1 cellular context compared by ENCODE assay signal in the genomic region with DNA sequence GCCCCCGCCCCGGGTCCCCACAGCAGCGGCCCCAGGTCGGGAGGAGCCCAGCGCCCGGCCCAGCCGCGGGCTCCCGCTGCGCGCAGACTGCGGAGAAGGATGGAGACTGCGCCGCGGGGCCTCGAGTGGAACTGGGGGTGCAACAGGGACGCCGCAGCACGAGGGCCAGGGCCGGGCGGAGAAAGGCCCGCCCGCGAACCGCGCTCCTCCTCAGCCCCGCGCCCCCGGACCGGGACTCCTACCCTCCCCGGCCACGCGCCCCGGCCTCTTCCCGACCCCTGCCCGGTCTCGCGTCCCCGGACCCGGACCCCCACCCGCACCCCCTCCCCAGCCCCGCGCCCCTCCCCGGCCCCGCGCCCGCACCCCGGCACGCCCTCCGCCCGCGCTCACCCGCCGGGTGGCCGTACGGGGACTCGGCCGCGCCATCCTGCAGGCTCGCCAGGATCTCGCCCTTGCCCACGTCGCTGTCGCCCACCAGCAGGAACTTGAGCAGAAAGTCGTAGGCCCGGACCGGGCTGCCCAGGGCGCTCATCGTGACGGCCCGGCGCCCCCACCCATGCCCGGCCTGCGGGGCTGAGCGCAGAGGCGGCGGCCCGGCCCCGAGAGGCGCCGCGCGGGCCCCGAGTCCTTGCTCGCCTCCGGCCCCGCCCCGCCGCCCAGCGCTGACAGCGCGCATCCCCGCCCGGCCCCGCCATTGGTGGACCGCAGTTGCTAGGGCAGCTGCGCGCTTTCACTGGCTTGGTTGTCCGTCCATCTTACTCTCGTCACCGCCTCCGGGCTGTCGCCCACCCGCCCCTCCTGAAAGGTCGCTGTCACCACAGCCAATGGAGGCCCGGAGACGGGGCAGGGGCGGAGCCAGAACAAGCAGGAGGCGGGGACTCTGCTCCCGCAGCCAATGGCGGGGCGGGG.
A peak's percentile ranks its signal among the peaks of the same experiment; 100 is the strongest.
TF ChIP-seq lines count a peak whose summit lies in the region.

A gene with protein sequence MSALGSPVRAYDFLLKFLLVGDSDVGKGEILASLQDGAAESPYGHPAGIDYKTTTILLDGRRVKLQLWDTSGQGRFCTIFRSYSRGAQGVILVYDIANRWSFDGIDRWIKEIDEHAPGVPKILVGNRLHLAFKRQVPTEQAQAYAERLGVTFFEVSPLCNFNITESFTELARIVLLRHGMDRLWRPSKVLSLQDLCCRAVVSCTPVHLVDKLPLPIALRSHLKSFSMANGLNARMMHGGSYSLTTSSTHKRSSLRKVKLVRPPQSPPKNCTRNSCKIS (minus strand): TSS at position 634 of the 909 bp plus-strand sequence. CDS start 102 bp downstream, at position 532.

TF ChIP-seq in HepG2, 621 proteins besides CTCF, POLR2A, EP300 and RAD21 (continued from another document and continues in another):
- TF ChIP-seq, protein P1, sequence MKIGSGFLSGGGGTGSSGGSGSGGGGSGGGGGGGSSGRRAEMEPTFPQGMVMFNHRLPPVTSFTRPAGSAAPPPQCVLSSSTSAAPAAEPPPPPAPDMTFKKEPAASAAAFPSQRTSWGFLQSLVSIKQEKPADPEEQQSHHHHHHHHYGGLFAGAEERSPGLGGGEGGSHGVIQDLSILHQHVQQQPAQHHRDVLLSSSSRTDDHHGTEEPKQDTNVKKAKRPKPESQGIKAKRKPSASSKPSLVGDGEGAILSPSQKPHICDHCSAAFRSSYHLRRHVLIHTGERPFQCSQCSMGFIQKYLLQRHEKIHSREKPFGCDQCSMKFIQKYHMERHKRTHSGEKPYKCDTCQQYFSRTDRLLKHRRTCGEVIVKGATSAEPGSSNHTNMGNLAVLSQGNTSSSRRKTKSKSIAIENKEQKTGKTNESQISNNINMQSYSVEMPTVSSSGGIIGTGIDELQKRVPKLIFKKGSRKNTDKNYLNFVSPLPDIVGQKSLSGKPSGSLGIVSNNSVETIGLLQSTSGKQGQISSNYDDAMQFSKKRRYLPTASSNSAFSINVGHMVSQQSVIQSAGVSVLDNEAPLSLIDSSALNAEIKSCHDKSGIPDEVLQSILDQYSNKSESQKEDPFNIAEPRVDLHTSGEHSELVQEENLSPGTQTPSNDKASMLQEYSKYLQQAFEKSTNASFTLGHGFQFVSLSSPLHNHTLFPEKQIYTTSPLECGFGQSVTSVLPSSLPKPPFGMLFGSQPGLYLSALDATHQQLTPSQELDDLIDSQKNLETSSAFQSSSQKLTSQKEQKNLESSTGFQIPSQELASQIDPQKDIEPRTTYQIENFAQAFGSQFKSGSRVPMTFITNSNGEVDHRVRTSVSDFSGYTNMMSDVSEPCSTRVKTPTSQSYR (CRISPR knock-in tag; IDR thresholded peaks at IDR 0.05; ENCODE audit: borderline replicate concordance), result no peak
- TF ChIP-seq TGIF2 (CRISPR knock-in tag; IDR thresholded peaks at IDR 0.05), result no peak
- no peak for TF ChIP-seq KAT8 (CRISPR knock-in tag; IDR thresholded peaks at IDR 0.05)
- no peak; the same call in 1 of the 2 replicates for TF ChIP-seq ZSCAN21 (CRISPR knock-in tag; IDR thresholded peaks at IDR 0.05; ENCODE audit: borderline replicate concordance)
- TF ChIP-seq ZMAT3 (CRISPR knock-in tag; conservative IDR thresholded peaks at IDR 0.05), result no peak
- TF ChIP-seq, protein P2, sequence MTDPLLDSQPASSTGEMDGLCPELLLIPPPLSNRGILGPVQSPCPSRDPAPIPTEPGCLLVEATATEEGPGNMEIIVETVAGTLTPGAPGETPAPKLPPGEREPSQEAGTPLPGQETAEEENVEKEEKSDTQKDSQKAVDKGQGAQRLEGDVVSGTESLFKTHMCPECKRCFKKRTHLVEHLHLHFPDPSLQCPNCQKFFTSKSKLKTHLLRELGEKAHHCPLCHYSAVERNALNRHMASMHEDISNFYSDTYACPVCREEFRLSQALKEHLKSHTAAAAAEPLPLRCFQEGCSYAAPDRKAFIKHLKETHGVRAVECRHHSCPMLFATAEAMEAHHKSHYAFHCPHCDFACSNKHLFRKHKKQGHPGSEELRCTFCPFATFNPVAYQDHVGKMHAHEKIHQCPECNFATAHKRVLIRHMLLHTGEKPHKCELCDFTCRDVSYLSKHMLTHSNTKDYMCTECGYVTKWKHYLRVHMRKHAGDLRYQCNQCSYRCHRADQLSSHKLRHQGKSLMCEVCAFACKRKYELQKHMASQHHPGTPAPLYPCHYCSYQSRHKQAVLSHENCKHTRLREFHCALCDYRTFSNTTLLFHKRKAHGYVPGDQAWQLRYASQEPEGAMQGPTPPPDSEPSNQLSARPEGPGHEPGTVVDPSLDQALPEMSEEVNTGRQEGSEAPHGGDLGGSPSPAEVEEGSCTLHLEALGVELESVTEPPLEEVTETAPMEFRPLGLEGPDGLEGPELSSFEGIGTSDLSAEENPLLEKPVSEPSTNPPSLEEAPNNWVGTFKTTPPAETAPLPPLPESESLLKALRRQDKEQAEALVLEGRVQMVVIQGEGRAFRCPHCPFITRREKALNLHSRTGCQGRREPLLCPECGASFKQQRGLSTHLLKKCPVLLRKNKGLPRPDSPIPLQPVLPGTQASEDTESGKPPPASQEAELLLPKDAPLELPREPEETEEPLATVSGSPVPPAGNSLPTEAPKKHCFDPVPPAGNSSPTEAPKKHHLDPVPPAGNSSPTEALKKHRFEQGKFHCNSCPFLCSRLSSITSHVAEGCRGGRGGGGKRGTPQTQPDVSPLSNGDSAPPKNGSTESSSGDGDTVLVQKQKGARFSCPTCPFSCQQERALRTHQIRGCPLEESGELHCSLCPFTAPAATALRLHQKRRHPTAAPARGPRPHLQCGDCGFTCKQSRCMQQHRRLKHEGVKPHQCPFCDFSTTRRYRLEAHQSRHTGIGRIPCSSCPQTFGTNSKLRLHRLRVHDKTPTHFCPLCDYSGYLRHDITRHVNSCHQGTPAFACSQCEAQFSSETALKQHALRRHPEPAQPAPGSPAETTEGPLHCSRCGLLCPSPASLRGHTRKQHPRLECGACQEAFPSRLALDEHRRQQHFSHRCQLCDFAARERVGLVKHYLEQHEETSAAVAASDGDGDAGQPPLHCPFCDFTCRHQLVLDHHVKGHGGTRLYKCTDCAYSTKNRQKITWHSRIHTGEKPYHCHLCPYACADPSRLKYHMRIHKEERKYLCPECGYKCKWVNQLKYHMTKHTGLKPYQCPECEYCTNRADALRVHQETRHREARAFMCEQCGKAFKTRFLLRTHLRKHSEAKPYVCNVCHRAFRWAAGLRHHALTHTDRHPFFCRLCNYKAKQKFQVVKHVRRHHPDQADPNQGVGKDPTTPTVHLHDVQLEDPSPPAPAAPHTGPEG (CRISPR knock-in tag; IDR thresholded peaks at IDR 0.05), result no peak
- TF ChIP-seq, protein P3, sequence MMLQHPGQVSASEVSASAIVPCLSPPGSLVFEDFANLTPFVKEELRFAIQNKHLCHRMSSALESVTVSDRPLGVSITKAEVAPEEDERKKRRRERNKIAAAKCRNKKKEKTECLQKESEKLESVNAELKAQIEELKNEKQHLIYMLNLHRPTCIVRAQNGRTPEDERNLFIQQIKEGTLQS (CRISPR knock-in tag; IDR thresholded peaks at IDR 0.05), result no peak
- peak; percentile 95 for TF ChIP-seq SP2 (CRISPR knock-in tag; IDR thresholded peaks at IDR 0.05)
- TF ChIP-seq ZNF773 (CRISPR knock-in tag; IDR thresholded peaks at IDR 0.05; ENCODE audit: borderline replicate concordance), result peak; percentile 47; the same call in 1 of the 2 replicates
- no peak for TF ChIP-seq ZNF235 (CRISPR knock-in tag; IDR thresholded peaks at IDR 0.05; ENCODE audit: borderline replicate concordance)
- TF ChIP-seq ZFP36L2 (CRISPR knock-in tag; IDR thresholded peaks at IDR 0.05), result no peak
- TF ChIP-seq ZNF556 (CRISPR knock-in tag; IDR thresholded peaks at IDR 0.05; ENCODE audit: borderline replicate concordance), result no peak
- TF ChIP-seq GATAD1 (CRISPR knock-in tag; IDR thresholded peaks at IDR 0.05), result no peak
- 0 out of 2 replicates have a peak, but pooled peaks have one; percentile 29 for TF ChIP-seq ZNF616 (CRISPR knock-in tag; IDR thresholded peaks at IDR 0.05; ENCODE audit: low read depth)
- TF ChIP-seq ZNF782 (CRISPR knock-in tag; IDR thresholded peaks at IDR 0.05; ENCODE audit: borderline replicate concordance), result no peak
- TF ChIP-seq RBM39 (IDR thresholded peaks at IDR 0.05; ENCODE audit: low read depth, low read length, poor library complexity, severe bottlenecking), result peak; percentile 30
- TF ChIP-seq TFAP4 (IDR thresholded peaks at IDR 0.05; ENCODE audit: borderline replicate concordance, low read depth), result no peak; the same call in 1 of the 2 replicates
- TF ChIP-seq GATA4 (IDR thresholded peaks at IDR 0.05; ENCODE audit: borderline replicate concordance, low read depth), result no peak
- TF ChIP-seq, protein P4, sequence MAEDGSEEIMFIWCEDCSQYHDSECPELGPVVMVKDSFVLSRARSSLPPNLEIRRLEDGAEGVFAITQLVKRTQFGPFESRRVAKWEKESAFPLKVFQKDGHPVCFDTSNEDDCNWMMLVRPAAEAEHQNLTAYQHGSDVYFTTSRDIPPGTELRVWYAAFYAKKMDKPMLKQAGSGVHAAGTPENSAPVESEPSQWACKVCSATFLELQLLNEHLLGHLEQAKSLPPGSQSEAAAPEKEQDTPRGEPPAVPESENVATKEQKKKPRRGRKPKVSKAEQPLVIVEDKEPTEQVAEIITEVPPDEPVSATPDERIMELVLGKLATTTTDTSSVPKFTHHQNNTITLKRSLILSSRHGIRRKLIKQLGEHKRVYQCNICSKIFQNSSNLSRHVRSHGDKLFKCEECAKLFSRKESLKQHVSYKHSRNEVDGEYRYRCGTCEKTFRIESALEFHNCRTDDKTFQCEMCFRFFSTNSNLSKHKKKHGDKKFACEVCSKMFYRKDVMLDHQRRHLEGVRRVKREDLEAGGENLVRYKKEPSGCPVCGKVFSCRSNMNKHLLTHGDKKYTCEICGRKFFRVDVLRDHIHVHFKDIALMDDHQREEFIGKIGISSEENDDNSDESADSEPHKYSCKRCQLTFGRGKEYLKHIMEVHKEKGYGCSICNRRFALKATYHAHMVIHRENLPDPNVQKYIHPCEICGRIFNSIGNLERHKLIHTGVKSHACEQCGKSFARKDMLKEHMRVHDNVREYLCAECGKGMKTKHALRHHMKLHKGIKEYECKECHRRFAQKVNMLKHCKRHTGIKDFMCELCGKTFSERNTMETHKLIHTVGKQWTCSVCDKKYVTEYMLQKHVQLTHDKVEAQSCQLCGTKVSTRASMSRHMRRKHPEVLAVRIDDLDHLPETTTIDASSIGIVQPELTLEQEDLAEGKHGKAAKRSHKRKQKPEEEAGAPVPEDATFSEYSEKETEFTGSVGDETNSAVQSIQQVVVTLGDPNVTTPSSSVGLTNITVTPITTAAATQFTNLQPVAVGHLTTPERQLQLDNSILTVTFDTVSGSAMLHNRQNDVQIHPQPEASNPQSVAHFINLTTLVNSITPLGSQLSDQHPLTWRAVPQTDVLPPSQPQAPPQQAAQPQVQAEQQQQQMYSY (CRISPR knock-in tag; IDR thresholded peaks at IDR 0.05), result peak; percentile 34; the same call in 1 of the 2 replicates
- no peak for TF ChIP-seq MIXL1 (CRISPR knock-in tag; IDR thresholded peaks at IDR 0.05)
- TF ChIP-seq HOXA7 (CRISPR knock-in tag; IDR thresholded peaks at IDR 0.05), result no peak
- TF ChIP-seq AKAP8 (CRISPR knock-in tag; IDR thresholded peaks at IDR 0.05), result no peak
- TF ChIP-seq ZNF550 (CRISPR knock-in tag; IDR thresholded peaks at IDR 0.05; ENCODE audit: borderline replicate concordance), result no peak
- TF ChIP-seq, protein P5, sequence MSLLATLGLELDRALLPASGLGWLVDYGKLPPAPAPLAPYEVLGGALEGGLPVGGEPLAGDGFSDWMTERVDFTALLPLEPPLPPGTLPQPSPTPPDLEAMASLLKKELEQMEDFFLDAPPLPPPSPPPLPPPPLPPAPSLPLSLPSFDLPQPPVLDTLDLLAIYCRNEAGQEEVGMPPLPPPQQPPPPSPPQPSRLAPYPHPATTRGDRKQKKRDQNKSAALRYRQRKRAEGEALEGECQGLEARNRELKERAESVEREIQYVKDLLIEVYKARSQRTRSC (CRISPR knock-in tag; IDR thresholded peaks at IDR 0.05; ENCODE audit: low read depth), result no peak
- TF ChIP-seq ZNF607 (CRISPR knock-in tag; IDR thresholded peaks at IDR 0.05; ENCODE audit: borderline replicate concordance), result no peak
- TF ChIP-seq ZNF558 (CRISPR knock-in tag; IDR thresholded peaks at IDR 0.05; ENCODE audit: borderline replicate concordance), result peak; percentile 48; the same call in 1 of the 2 replicates
- no peak for TF ChIP-seq ATRX (CRISPR knock-in tag; IDR thresholded peaks at IDR 0.05; ENCODE audit: borderline replicate concordance)
- TF ChIP-seq ZNF230 (CRISPR knock-in tag; IDR thresholded peaks at IDR 0.05), result no peak
- TF ChIP-seq ZNF724P (CRISPR knock-in tag; IDR thresholded peaks at IDR 0.05; ENCODE audit: borderline replicate concordance), result no peak; the same call in 1 of the 2 replicates
- TF ChIP-seq, protein P6, sequence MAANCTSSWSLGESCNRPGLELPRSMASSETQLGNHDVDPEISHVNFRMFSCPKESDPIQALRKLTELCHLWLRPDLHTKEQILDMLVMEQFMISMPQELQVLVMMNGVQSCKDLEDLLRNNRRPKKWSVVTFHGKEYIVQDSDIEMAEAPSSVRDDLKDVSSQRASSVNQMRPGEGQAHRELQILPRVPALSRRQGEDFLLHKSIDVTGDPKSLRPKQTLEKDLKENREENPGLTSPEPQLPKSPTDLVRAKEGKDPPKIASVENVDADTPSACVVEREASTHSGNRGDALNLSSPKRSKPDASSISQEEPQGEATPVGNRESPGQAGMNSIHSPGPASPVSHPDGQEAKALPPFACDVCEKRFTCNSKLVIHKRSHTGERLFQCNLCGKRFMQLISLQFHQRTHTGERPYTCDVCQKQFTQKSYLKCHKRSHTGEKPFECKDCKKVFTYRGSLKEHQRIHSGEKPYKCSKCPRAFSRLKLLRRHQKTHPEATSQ (CRISPR knock-in tag; IDR thresholded peaks at IDR 0.05; ENCODE audit: borderline replicate concordance), result no peak
- TF ChIP-seq CAMTA2 (CRISPR knock-in tag; IDR thresholded peaks at IDR 0.05; ENCODE audit: borderline replicate concordance), result no peak
- no peak for TF ChIP-seq ZHX1 (CRISPR knock-in tag; IDR thresholded peaks at IDR 0.05; ENCODE audit: low read depth)
- TF ChIP-seq JDP2 (CRISPR knock-in tag; IDR thresholded peaks at IDR 0.05; ENCODE audit: borderline replicate concordance), result no peak
- peak; percentile 99 for TF ChIP-seq RFXAP (CRISPR knock-in tag; IDR thresholded peaks at IDR 0.05; ENCODE audit: borderline replicate concordance)
- no peak for TF ChIP-seq ZBTB7A (CRISPR knock-in tag; IDR thresholded peaks at IDR 0.05)
